Comparison of ENCODE assay signal across 13 cellular contexts in the genomic region with DNA sequence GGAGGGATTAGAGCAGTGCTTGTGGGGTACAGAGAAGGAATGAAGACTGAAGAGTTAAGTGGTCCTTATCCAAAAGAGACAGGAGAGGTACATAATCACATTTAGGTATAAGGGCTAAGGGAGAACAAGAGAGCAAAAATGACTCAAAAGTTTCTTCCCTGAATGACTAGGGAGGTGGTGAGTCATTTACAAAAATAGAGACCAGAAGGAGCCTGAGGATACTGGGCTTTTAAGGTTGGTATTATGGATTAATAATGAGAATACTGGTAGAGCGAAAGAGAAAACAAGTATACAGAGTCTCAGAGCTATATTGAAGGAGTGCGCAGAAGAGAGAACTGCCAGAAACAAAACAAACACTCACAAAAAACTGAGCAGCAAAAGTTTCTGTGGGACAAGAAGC.
DNase-seq lines count a peak whose midpoint lies in the region; ATAC-seq, FAIRE-seq and TF ChIP-seq lines count a peak whose summit lies in the region.
"Had no signal": no experiment of that assay in that cellular context is flagged by ENCODE, and none has a peak within 500 bp of the region (broad histone marks: within the 10 kb centered on the region; RNA-seq: fewer than 3 reads in every experiment).

No MANE protein-coding gene starts in this region.

- in situ Hi-C loops in mammary epithelial cell (cut with MboI; ENCODE audit: low sequenced_read_pairs in 2 of 2): loop anchor here in 1 of 2 donors (25.0 kb wide), 1 partner anchor 281 kb away; no protein-coding TSS in a partner anchor

- no peak for TF ChIP-seq EP300 in suprapubic skin (IDR thresholded peaks at IDR 0.05)

- H3K9me3 ChIP-seq in suprapubic skin (no peaks in the 10 kb centered on the region), mammary epithelial cell (replicated peaks; ENCODE audit: insufficient read depth, low read length) (no peaks in the 10 kb centered on the region)

- no peak for FAIRE-seq in HTR-8/SVneo (lab: Jason Lieb, UNC)
- FAIRE-seq: endometrium, keratinocyte had no signal

- 93% methylated on average over 2 of the region's 2 CpGs for WGBS in suprapubic skin
- WGBS in mammary epithelial cell (ENCODE audit: low coverage, missing lambda C conversion rate): 95% methylated on average over 2 of the region's 2 CpGs

- dilution Hi-C loops in mammary epithelial cell (cut with HindIII; ENCODE audit: low sequenced_read_pairs): no loop called here

- H3K4me3 ChIP-seq in suprapubic skin (no peak overlapping the region), mammary epithelial cell (replicated peaks in 1 of 3; ENCODE audit: insufficient read depth in 1 of 3, low read depth in 2 of 3, low read length in 3 of 3) (no peak overlapping the region)

- no peak for TF ChIP-seq POLR2A in suprapubic skin (IDR thresholded peaks at IDR 0.05)

- H4K20me1 ChIP-seq in mammary epithelial cell (ENCODE audit: insufficient read depth, low read length): no peaks in the 10 kb centered on the region

- H3K79me2 ChIP-seq in mammary epithelial cell (ENCODE audit: insufficient read depth, low read length): no peaks in the 10 kb centered on the region

- H3K36me3 ChIP-seq in suprapubic skin (no peaks in the 10 kb centered on the region), mammary epithelial cell (ENCODE audit: insufficient read depth, low read length) (no peaks in the 10 kb centered on the region)

- BruUV-seq in mammary epithelial cell (replicated peaks; lab: Mats Ljungman, UMichigan): no TSS peak

- CTCF ChIA-PET in mammary epithelial cell (lab: Charles Lee; ENCODE audit: low non-redundant PET): no interaction called here

- H3K27me3 ChIP-seq in suprapubic skin (no peaks in the 10 kb centered on the region), mammary epithelial cell (ENCODE audit: insufficient read depth, low read length) (no peaks in the 10 kb centered on the region)

- intact Hi-C loops in mammary epithelial cell (cut with micrococcal nuclease): no loop called here

- DNase-seq in GM10266 (ENCODE audit: extremely low spot score) (peak; percentile 23), M059J (ENCODE audit: low read depth) (peak; percentile 5), HTR-8/SVneo (ENCODE audit: insufficient read length, low spot score) (no peak), suprapubic skin (ENCODE audit: low spot score in 2 of 2) (no peak), mammary epithelial cell (no peak), NCI-H226 (no peak)
- DNase-seq: activated naive CD8-positive, alpha-beta T cell treated with anti-CD3 and anti-CD28 coated beads, Interleukin-2, amount 10 ng/mL, durations not matched to agents 7 days and 5 days; NCI-H774; stimulated activated CD8-positive, alpha-beta memory T cell treated with anti-CD3 and anti-CD28 coated beads, Interleukin-4, amount 100 ng/mL, for 48 hours had no signal

- TF ChIP-seq CTCF in GM10266 (IDR thresholded peaks at IDR 0.05; ENCODE audit: control insufficient read depth, insufficient read depth, low read depth, missing control alignments) (no peak), suprapubic skin (IDR thresholded peaks at IDR 0.05) (no peak), mammary epithelial cell (conservative IDR thresholded peaks at IDR 0.05 in 1 of 2, IDR thresholded peaks at IDR 0.05 in 1 of 2; ENCODE audit: extremely low read depth in 1 of 2, insufficient read depth in 1 of 2, low read depth in 1 of 2, low read length in 2 of 2) (no peak)

- no peaks in the 10 kb centered on the region for H3K4me1 ChIP-seq in suprapubic skin
- no peaks in the 10 kb centered on the region for H3K4me1 ChIP-seq in mammary epithelial cell (ENCODE audit: insufficient read depth, low read length)

- no peak overlapping the region for H2AFZ ChIP-seq in mammary epithelial cell (ENCODE audit: low read depth, low read length)

- no peak overlapping the region for H3K27ac ChIP-seq in suprapubic skin
- no peak overlapping the region for H3K27ac ChIP-seq in mammary epithelial cell (ENCODE audit: insufficient read depth, low read depth, low read length)

- no peak overlapping the region for H3K9ac ChIP-seq in mammary epithelial cell (ENCODE audit: insufficient read depth, low read length)

- H3K4me2 ChIP-seq in mammary epithelial cell (ENCODE audit: insufficient read depth, low read depth, low read length): no peak overlapping the region

- ATAC-seq in GM19328 (IDR thresholded peaks at IDR 0.05; ENCODE audit: unreplicated experiment) (peak; percentile 68), HG02840 (IDR thresholded peaks at IDR 0.05; ENCODE audit: low FRiP score, unreplicated experiment) (peak; percentile 86)

Comparison
In these comparisons a context has a peak if more than half of its experiments do, and no peak if none do; other contexts are left out.
1. DNase-seq: peak in GM10266 (single experiment) and M059J (single experiment); none in HTR-8/SVneo (single experiment), suprapubic skin (0 of 2), mammary epithelial cell (single experiment) and NCI-H226 (single experiment).